9 cellular contexts compared by ENCODE assay signal in genomic region chr9:97557606-97558095, GRCh38. TPM values are rescaled to one million over a fixed set of nuclear protein-coding genes. Genes with fewer than 3 reads are reported as not detected.
DNase-seq lines count a peak whose midpoint lies in the region; ATAC-seq and TF ChIP-seq lines count a peak whose summit lies in the region.
"Had no signal": no experiment of that assay in that cellular context is flagged by ENCODE, and none has a peak within 500 bp of the region (broad histone marks: within the 10 kb centered on the region; RNA-seq: fewer than 3 reads in every experiment).

No MANE protein-coding gene starts in this region.

- H3K27ac Mint-ChIP-seq in Calu3 (ENCODE audit: unreplicated experiment), result no peak overlapping the region
- H3K27ac Mint-ChIP-seq: activated naive CD8-positive, alpha-beta T cell treated with anti-CD3 and anti-CD28 coated beads for 36 hours had no signal

- peaks cover 59% of the 10 kb centered on the region for H3K27me3 Mint-ChIP-seq in Calu3 (ENCODE audit: unreplicated experiment)

- ATAC-seq in left colon (peak; percentile 15), thoracic aorta (ENCODE audit: insufficient number of reproducible peaks, low FRiP score, low read depth) (peak; percentile 94)

- peak overlapping the region; percentile 92 to 99 for H3K27ac ChIP-seq in thoracic aorta

- peak overlapping the region; percentile 50 for H3K4me3 ChIP-seq in thoracic aorta
- H3K4me3 ChIP-seq: skin epidermis had no signal

- H3K27me3 ChIP-seq in thoracic aorta (replicated peaks; ENCODE audit: insufficient read depth), result no peaks in the 10 kb centered on the region

- TF ChIP-seq CTCF in thoracic aorta (IDR thresholded peaks at IDR 0.05), result no peak
- no peak for TF ChIP-seq CTCF in Calu3 (IDR thresholded peaks at IDR 0.05; ENCODE audit: unreplicated experiment)

- H3K4me1 ChIP-seq in thoracic aorta (ENCODE audit: control insufficient read depth in 1 of 2, low read depth in 2 of 2), result peaks cover 40 to 49% of the 10 kb centered on the region in 2 donors

- intact Hi-C loops in left colon (cut with DNase I, micrococcal nuclease) (no loop called here), Calu3 (cut with micrococcal nuclease; ENCODE audit: unreplicated experiment) (no loop called here)

- peaks cover 6% of the 10 kb centered on the region for H3K36me3 Mint-ChIP-seq in Calu3 (ENCODE audit: insufficient read depth, unreplicated experiment)
- H3K36me3 Mint-ChIP-seq: activated naive CD8-positive, alpha-beta T cell treated with anti-CD3 and anti-CD28 coated beads for 36 hours had no signal

- H3K4me3 Mint-ChIP-seq in Calu3 (ENCODE audit: low read depth, unreplicated experiment), result no peak overlapping the region
- H3K4me3 Mint-ChIP-seq: activated naive CD8-positive, alpha-beta T cell treated with anti-CD3 and anti-CD28 coated beads for 36 hours had no signal

- CTCF ChIA-PET in Calu3 (lab: Charles Lee), result no interaction called here

- H3K4me1 Mint-ChIP-seq in Calu3 (ENCODE audit: low read depth, unreplicated experiment), result no peaks in the 10 kb centered on the region

- no peaks in the 10 kb centered on the region for H3K9me3 ChIP-seq in thoracic aorta

- H3K9me3 Mint-ChIP-seq in Calu3 (ENCODE audit: low read depth, unreplicated experiment), result no peaks in the 10 kb centered on the region
- H3K9me3 Mint-ChIP-seq: activated naive CD8-positive, alpha-beta T cell treated with anti-CD3 and anti-CD28 coated beads for 36 hours had no signal

- no TSS peak for BruUV-seq in Calu3 (replicated peaks; lab: Mats Ljungman, UMichigan)

- DNase-seq in NCI-H2029 treated with DMSO at 0.1 percent for 48 hours (lab: John Stamatoyannopoulos, UW) (peak; percentile 67), amygdala (lab: John Stamatoyannopoulos, UW) (peak in 29 of 56 donors; percentile 11 to 81 (median 33)), left colon (peak in 1 of 2 donors; percentile 36), thoracic aorta (ENCODE audit: low spot score) (peak; percentile 80), GM19240 (ENCODE audit: insufficient read length, low spot score) (no peak), Calu3 (no peak)
- no peak for DNase-seq in activated T-cell treated with anti-CD3 and anti-CD28 coated beads, Interleukin-2, amount 50 U/mL, for 48 hours
- DNase-seq: activated naive CD8-positive, alpha-beta T cell treated with anti-CD3 and anti-CD28 coated beads for 36 hours had no signal

- H3K36me3 ChIP-seq in thoracic aorta, result peaks cover 7% of the 10 kb centered on the region

RNA-seq across cellular contexts. Expression of gene TMOD1, which starts 56.2 kb away (rescaled TPM):
- total RNA-seq in left colon (1 to 10 TPM; 1.9 to 5.6 TPM), thoracic aorta (10 to 100 TPM; 44.0 to 77.6 TPM), Calu3 (2022) (0.14 and 0.15 TPM in 2 replicates)

Comparison
In these comparisons a context has a peak if more than half of its experiments do, and no peak if none do; other contexts are left out.
1. DNase-seq: peak in NCI-H2029 treated with DMSO at 0.1 percent for 48 hours (single experiment), amygdala (29 of 56) and thoracic aorta (single experiment); none in activated T-cell treated with anti-CD3 and anti-CD28 coated beads, Interleukin-2, amount 50 U/mL, for 48 hours (0 of 2), GM19240 (single experiment) and Calu3 (single experiment).
2. RNA of gene TMOD1, which starts 56.2 kb away (total RNA-seq): 44.0 to 77.6 TPM in thoracic aorta; 1.9 to 5.6 TPM in left colon and 0.14 to 0.15 TPM in Calu3; every median in the first group is over 4 times any median in the second.